In genomic region chr10:47383254-47384147, GRCh38 we compare ENCODE assay signal across 8 cellular contexts.
A peak's percentile ranks its signal among the peaks of the same experiment; 100 is the strongest.
DNase-seq lines count a peak whose midpoint lies in the region; ATAC-seq and TF ChIP-seq lines count a peak whose summit lies in the region.

No MANE protein-coding gene starts in this region.

- peaks cover 5 to 14% of the 10 kb centered on the region in 2 donors for H3K4me1 ChIP-seq in muscle layer of duodenum (ENCODE audit: control insufficient read depth in 1 of 2, insufficient read depth in 2 of 2, low read length in 2 of 2)

- DNase-seq in NCI-H1436 (lab: John Stamatoyannopoulos, UW) (peak; percentile 51), NCI-H1436 treated with DMSO at 0.1 percent for 48 hours (lab: John Stamatoyannopoulos, UW) (no peak), NCI-H2196 (lab: John Stamatoyannopoulos, UW; ENCODE audit: unreplicated experiment) (peak; percentile 19), choroid plexus epithelial cell (ENCODE audit: low read depth) (no peak)

- no peaks in the 10 kb centered on the region for H3K9me3 ChIP-seq in muscle layer of duodenum (ENCODE audit: control insufficient read depth in 1 of 2, low read length in 2 of 2)

- ATAC-seq in GM21360 (IDR thresholded peaks at IDR 0.05; ENCODE audit: unreplicated experiment) = no peak
- ATAC-seq in HG03159 (IDR thresholded peaks at IDR 0.05; ENCODE audit: unreplicated experiment) = no peak
- no peak for ATAC-seq in HG03521 (IDR thresholded peaks at IDR 0.05; ENCODE audit: unreplicated experiment)

- H3K27ac ChIP-seq in muscle layer of duodenum (ENCODE audit: low read length) = no peak overlapping the region

- TF ChIP-seq CTCF in choroid plexus epithelial cell (conservative IDR thresholded peaks at IDR 0.05; ENCODE audit: low read depth, low read length) = no peak

- H3K27me3 ChIP-seq in muscle layer of duodenum (ENCODE audit: low read depth, low read length) = no peaks in the 10 kb centered on the region

- H3K4me3 ChIP-seq in choroid plexus epithelial cell (ENCODE audit: low read depth, low read length) = peak overlapping the region; percentile 83
- peak overlapping the region; percentile 55 to 82 for H3K4me3 ChIP-seq in muscle layer of duodenum (ENCODE audit: low read depth in 1 of 2, low read length in 2 of 2)

- no peaks in the 10 kb centered on the region for H3K36me3 ChIP-seq in muscle layer of duodenum (ENCODE audit: control insufficient read depth in 1 of 2, insufficient read depth in 2 of 2, low read length in 2 of 2)

Comparison
In these comparisons a context has a peak if more than half of its experiments do, and no peak if none do; other contexts are left out.
1. DNase-seq: peak in NCI-H1436 (single experiment) and NCI-H2196 (single experiment); none in NCI-H1436 treated with DMSO at 0.1 percent for 48 hours (single experiment) and choroid plexus epithelial cell (single experiment).